ENCODE assay signal across 8 cellular contexts in genomic region chr4:4541661-4542570, GRCh38. TPM values are rescaled to one million over a fixed set of nuclear protein-coding genes. Genes with fewer than 3 reads are reported as not detected.
DNase-seq lines count a peak whose midpoint lies in the region; ATAC-seq and TF ChIP-seq lines count a peak whose summit lies in the region.

STX18 (minus strand) TSS chr4:4542048; CDS start chr4:4541964, 84 bp downstream.

- peak within 1 kb of the TSS; percentile 65 for H3K27ac ChIP-seq in OCI-LY7 (ENCODE audit: low read depth, low read length, poor library complexity, severe bottlenecking)

- no peaks in the 10 kb centered on the region for H3K9me3 ChIP-seq in OCI-LY7 (ENCODE audit: low read length)

- ATAC-seq in GM21515 (IDR thresholded peaks at IDR 0.05; ENCODE audit: unreplicated experiment) = peak; percentile 86

- H3K9me2 ChIP-seq in OCI-LY7 (ENCODE audit: insufficient read depth, low read length) = no peaks in the 10 kb centered on the region

- DNase-seq in DMS 273 treated with DMSO at 0.1 percent for 48 hours (lab: John Stamatoyannopoulos, UW) (peak; percentile 34), HuH-7 (ENCODE audit: low spot score) (peak; percentile 71), OCI-LY7 (ENCODE audit: low spot score) (peak; percentile 90), activated T-cell treated with anti-CD3 and anti-CD28 coated beads for 48 hours (ENCODE audit: low read depth) (peak; percentile 87), epithelial cell of proximal tubule (ENCODE audit: low read depth) (no peak), mucosa of gallbladder (ENCODE audit: low spot score) (peak; percentile 81)
- DNase-seq in stimulated activated CD8-positive, alpha-beta memory T cell treated with anti-CD3 and anti-CD28 coated beads, Interleukin-4, amount 100 ng/mL, for 48 hours = peak; percentile 95

- H4K20me1 ChIP-seq in OCI-LY7 (ENCODE audit: insufficient read depth, low read length) = peaks cover 20% of the 10 kb centered on the region

- peak within 1 kb of the TSS; percentile 99 for H3K4me2 ChIP-seq in OCI-LY7 (ENCODE audit: low read length)

- peaks cover 11% of the 10 kb centered on the region for H3K36me3 ChIP-seq in OCI-LY7 (ENCODE audit: insufficient read depth, low read length)

- TSS peak; percentile 67 for BruUV-seq in OCI-LY7 (replicated peaks; lab: Mats Ljungman, UMichigan)

- intact Hi-C loops in OCI-LY7 (cut with micrococcal nuclease; ENCODE audit: unreplicated experiment) = loop anchor here (5.0 to 10.0 kb wide), 2 partner anchors 50 to 287 kb away; no protein-coding TSS in a partner anchor

- peak within 1 kb of the TSS; percentile 83 for H2AFZ ChIP-seq in OCI-LY7 (ENCODE audit: low read length)

- peaks cover 60% of the 10 kb centered on the region for H3K79me2 ChIP-seq in OCI-LY7 (ENCODE audit: insufficient read depth, low read depth, low read length)

- peaks cover 33% of the 10 kb centered on the region for H3K4me1 ChIP-seq in OCI-LY7 (ENCODE audit: insufficient read depth, low read length, poor library complexity, severe bottlenecking)

- POLR2A ChIA-PET in OCI-LY7 (lab: Charles Lee) = interaction anchor here (0.6 to 3.6 kb wide), 14 partner anchors 9 to 1141 kb away, joined by 3 to 30 read pairs (median 4); no protein-coding TSS in a partner anchor

- CTCF ChIA-PET in OCI-LY7 (lab: Charles Lee; ENCODE audit: unreplicated experiment) = interaction anchor here (0.6 to 1.6 kb wide), 3 partner anchors 13 to 341 kb away, joined by 3 to 4 read pairs (median 3); no protein-coding TSS in a partner anchor

- peak within 1 kb of the TSS; percentile 86 for H3K4me3 ChIP-seq in OCI-LY7 (ENCODE audit: low read depth, low read length, poor library complexity, severe bottlenecking)
- peak within 1 kb of the TSS; percentile 98 for H3K4me3 ChIP-seq in epithelial cell of proximal tubule (ENCODE audit: low read depth, low read length)

- no peak for TF ChIP-seq CTCF in OCI-LY7 (conservative IDR thresholded peaks at IDR 0.05; ENCODE audit: low read length)
- no peak for TF ChIP-seq CTCF in epithelial cell of proximal tubule (conservative IDR thresholded peaks at IDR 0.05; ENCODE audit: low read depth, low read length)

RNA-seq across cellular contexts. Expression of gene STX18, which starts in this region (rescaled TPM):
- 27.5 and 30.6 TPM in 2 replicates for total RNA-seq in OCI-LY7 (2014; rRNA removed; shearing (Covaris generic))
- total RNA-seq in OCI-LY7 (2022) (35.2 and 36.1 TPM in 2 replicates), epithelial cell of proximal tubule (23.9 and 30.0 TPM in 2 replicates), mucosa of gallbladder (32.4 TPM)
